ENCODE assay signal across 28 cellular contexts in the genomic region with DNA sequence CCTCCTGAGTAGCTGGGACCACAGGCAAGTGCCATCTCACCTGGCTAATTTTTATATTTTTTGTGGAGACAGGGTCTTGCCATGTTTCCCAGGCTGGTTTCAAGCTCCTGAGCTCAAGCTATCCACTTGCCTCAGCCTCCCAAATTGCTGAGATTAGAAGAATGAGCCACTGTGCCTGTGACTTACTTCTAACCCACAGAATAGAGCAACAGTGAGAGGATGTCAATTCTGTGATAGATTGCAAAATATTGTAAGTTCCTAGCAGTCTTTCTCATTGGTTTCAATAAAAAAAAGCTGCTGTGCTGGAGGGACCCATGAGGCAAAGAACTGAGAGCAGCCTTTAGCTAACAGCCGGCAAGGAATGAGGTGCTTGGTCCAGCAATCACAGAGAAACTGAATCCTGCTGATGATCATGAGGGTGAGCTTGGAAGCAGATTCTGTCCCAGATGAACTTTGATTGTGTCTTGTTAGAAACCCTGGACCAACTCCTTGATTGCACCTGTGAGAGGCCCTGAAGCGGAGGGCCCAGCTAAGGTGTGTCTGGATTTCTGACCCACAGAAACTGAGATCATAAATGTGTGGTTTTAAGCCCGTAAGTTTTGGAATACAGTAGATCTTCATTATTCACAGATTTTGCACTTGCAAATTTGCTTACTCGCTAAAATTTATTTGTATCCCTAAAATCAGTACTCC.
"Had no signal": no experiment of that assay in that cellular context is flagged by ENCODE, and none has a peak within 500 bp of the region (broad histone marks: within the 10 kb centered on the region; RNA-seq: fewer than 3 reads in every experiment).

No MANE protein-coding gene starts in this region.

- H3K27ac ChIP-seq: gastrocnemius medialis, psoas muscle, testis had no signal

- H3K27me3 Mint-ChIP-seq: central memory CD8-positive, alpha-beta T cell; naive B cell; T-helper 17 cell had no signal

- H3K4me3 Mint-ChIP-seq: activated CD4-positive, alpha-beta memory T cell treated with anti-CD3 and anti-CD28 coated beads for 36 hours; activated CD4-positive, alpha-beta T cell treated with anti-CD3 and anti-CD28 coated beads, Interleukin-2, amount 10 ng/mL, durations not matched to agents 24 days and 14 days; activated naive CD4-positive, alpha-beta T cell treated with anti-CD3 and anti-CD28 coated beads, Interleukin-2, amount 50 U/mL, for 24 hours; activated naive CD8-positive, alpha-beta T cell treated with anti-CD3 and anti-CD28 coated beads, Interleukin-2, amount 50 U/mL, for 24 hours; activated T-cell treated with anti-CD3 and anti-CD28 coated beads, Interleukin-2, amount 50 U/mL, for 24 hours; central memory CD8-positive, alpha-beta T cell; neural crest cell; T-helper 17 cell had no signal

- H3K4me2 ChIP-seq: smooth muscle cell had no signal

- H3K36me3 ChIP-seq: gastrocnemius medialis had no signal

- H3K9me3 ChIP-seq: gastrocnemius medialis, psoas muscle, sigmoid colon, testis had no signal

- H3K4me1 ChIP-seq: gastrocnemius medialis, psoas muscle, testis had no signal

- DNase-seq: activated CD4-positive, alpha-beta memory T cell treated with anti-CD3 and anti-CD28 coated beads for 36 hours; activated CD4-positive, alpha-beta T cell treated with anti-CD3 and anti-CD28 coated beads, Interleukin-2, amount 10 ng/mL, durations not matched to agents 24 days and 14 days; activated CD4-positive, CD25-positive, alpha-beta regulatory T cell treated with anti-CD3 and anti-CD28 coated beads, Interleukin-2, amount 50 U/mL, for 72 hours; activated CD8-positive, alpha-beta memory T cell treated with anti-CD3 and anti-CD28 coated beads, Interleukin-2, amount 50 U/mL, for 48 hours; activated naive CD8-positive, alpha-beta T cell treated with anti-CD3 and anti-CD28 coated beads, Interleukin-2, amount 50 U/mL, for 24 hours; activated T-cell treated with anti-CD3 and anti-CD28 coated beads, Interleukin-2, amount 50 U/mL, for 24 hours; amygdala; dermis blood vessel endothelial cell; effector CD8-positive, alpha-beta T cell; gastrocnemius medialis; glutamatergic neuron; islet precursor cell; mammary epithelial cell; naive B cell; occipital lobe; psoas muscle; sigmoid colon; stimulated activated CD4-positive, alpha-beta T cell treated with anti-CD3 and anti-CD28 coated beads, Interleukin-15, amount 100 ng/mL, for 24 hours; stimulated activated naive CD8-positive, alpha-beta T cell treated with anti-CD3 and anti-CD28 coated beads, Interleukin-15, Interleukin-2, amounts not matched to agents 100 U/mL and 50 U/mL, for 24 hours; T-helper 17 cell; testis; trophoblast cell had no signal

- H3K36me3 Mint-ChIP-seq: activated CD4-positive, alpha-beta memory T cell treated with anti-CD3 and anti-CD28 coated beads for 36 hours; activated naive CD4-positive, alpha-beta T cell treated with anti-CD3 and anti-CD28 coated beads, Interleukin-2, amount 50 U/mL, for 24 hours had no signal

- H3K9me3 Mint-ChIP-seq: activated CD4-positive, alpha-beta memory T cell treated with anti-CD3 and anti-CD28 coated beads for 36 hours; activated CD4-positive, alpha-beta T cell treated with anti-CD3 and anti-CD28 coated beads, Interleukin-2, amount 10 ng/mL, durations not matched to agents 24 days and 14 days; activated naive CD4-positive, alpha-beta T cell treated with anti-CD3 and anti-CD28 coated beads, Interleukin-2, amount 50 U/mL, for 24 hours; activated naive CD8-positive, alpha-beta T cell treated with anti-CD3 and anti-CD28 coated beads, Interleukin-2, amount 50 U/mL, for 24 hours; activated T-cell treated with anti-CD3 and anti-CD28 coated beads, Interleukin-2, amount 50 U/mL, for 24 hours; activated T-helper 2 cell treated with anti-CD3 and anti-CD28 coated beads, Interferon-gamma antibody, Interleukin-2, Interleukin-4, amounts not matched to agents 10 μg/mL and 5 μg/mL and 100 μg/mL, durations not matched to agents 14 hours and 24 hours and 36 hours; central memory CD8-positive, alpha-beta T cell; naive B cell; neural crest cell had no signal

- H3K4me1 Mint-ChIP-seq: activated naive CD4-positive, alpha-beta T cell treated with anti-CD3 and anti-CD28 coated beads, Interleukin-2, amount 50 U/mL, for 24 hours; central memory CD8-positive, alpha-beta T cell; neural crest cell; T-helper 17 cell had no signal

- H3K4me3 ChIP-seq: gastrocnemius medialis, psoas muscle, sigmoid colon, smooth muscle cell, testis had no signal

- H3K27ac Mint-ChIP-seq: activated CD4-positive, alpha-beta memory T cell treated with anti-CD3 and anti-CD28 coated beads for 36 hours; activated CD4-positive, alpha-beta T cell treated with anti-CD3 and anti-CD28 coated beads, Interleukin-2, amount 10 ng/mL, durations not matched to agents 24 days and 14 days; activated naive CD4-positive, alpha-beta T cell treated with anti-CD3 and anti-CD28 coated beads, Interleukin-2, amount 50 U/mL, for 24 hours; activated naive CD8-positive, alpha-beta T cell treated with anti-CD3 and anti-CD28 coated beads, Interleukin-2, amount 50 U/mL, for 24 hours; activated T-cell treated with anti-CD3 and anti-CD28 coated beads, Interleukin-2, amount 50 U/mL, for 24 hours; activated T-helper 2 cell treated with anti-CD3 and anti-CD28 coated beads, Interferon-gamma antibody, Interleukin-2, Interleukin-4, amounts not matched to agents 10 μg/mL and 5 μg/mL and 100 μg/mL, durations not matched to agents 14 hours and 24 hours and 36 hours; naive B cell; T-helper 17 cell had no signal

- ATAC-seq: activated naive CD8-positive, alpha-beta T cell treated with anti-CD3 and anti-CD28 coated beads, Interleukin-2, amount 50 U/mL, for 24 hours; gastrocnemius medialis; psoas muscle; stimulated activated naive CD8-positive, alpha-beta T cell treated with anti-CD3 and anti-CD28 coated beads, Interleukin-15, Interleukin-2, amounts not matched to agents 100 U/mL and 50 U/mL, for 24 hours; T-helper 17 cell had no signal

- H3K79me2 ChIP-seq: parathyroid adenoma had no signal

- H2AFZ ChIP-seq: parathyroid adenoma had no signal

- H3K27me3 ChIP-seq: gastrocnemius medialis, sigmoid colon, testis had no signal
